Comparison of ENCODE assay signal across 18 cellular contexts in genomic region chr10:132655735-132656134, GRCh38.
"Had no signal": no experiment of that assay in that cellular context is flagged by ENCODE, and none has a peak within 500 bp of the region (broad histone marks: within the 10 kb centered on the region; RNA-seq: fewer than 3 reads in every experiment).

No MANE protein-coding gene starts in this region.

- H3K9me3 ChIP-seq: esophagus muscularis mucosa, gastrocnemius medialis, left ventricle myocardium inferior, neutrophil, thoracic aorta had no signal

- H3K27me3 Mint-ChIP-seq: effector memory CD8-positive, alpha-beta T cell; naive thymus-derived CD4-positive, alpha-beta T cell; stimulated activated naive B cell treated with anti-CD40 and anti-IgM and Interleukin-4, amounts not matched to agents 10 μg/mL and 1 μg/mL and 100 μg/mL, for 72 hours; stimulated activated naive CD8-positive, alpha-beta T cell treated with anti-CD3 and anti-CD28 coated beads, Interleukin-15, amount 100 ng/mL, for 72 hours had no signal

- H3K27me3 ChIP-seq: esophagus muscularis mucosa, gastrocnemius medialis, neutrophil had no signal

- H3K27ac ChIP-seq: epithelial cell of prostate, gastrocnemius medialis, left ventricle myocardium inferior, neutrophil, thoracic aorta had no signal

- H3K4me1 ChIP-seq: gastrocnemius medialis had no signal

- H3K9me3 Mint-ChIP-seq: effector memory CD8-positive, alpha-beta T cell; immature natural killer cell; naive thymus-derived CD4-positive, alpha-beta T cell; nephron progenitor cell; stimulated activated naive B cell treated with anti-CD40 and anti-IgM and Interleukin-4, amounts not matched to agents 10 μg/mL and 1 μg/mL and 100 μg/mL, for 72 hours; stimulated activated naive CD8-positive, alpha-beta T cell treated with anti-CD3 and anti-CD28 coated beads, Interleukin-15, amount 100 ng/mL, for 72 hours had no signal

- H3K27ac Mint-ChIP-seq: effector memory CD8-positive, alpha-beta T cell; immature natural killer cell; naive thymus-derived CD4-positive, alpha-beta T cell; nephron progenitor cell; stimulated activated naive B cell treated with anti-CD40 and anti-IgM and Interleukin-4, amounts not matched to agents 10 μg/mL and 1 μg/mL and 100 μg/mL, for 72 hours had no signal

- DNase-seq: effector memory CD8-positive, alpha-beta T cell; gastrocnemius medialis; immature natural killer cell; left ventricle myocardium inferior; mesendoderm; naive thymus-derived CD4-positive, alpha-beta T cell; nephron progenitor cell; right cardiac atrium; stimulated activated CD4-positive, alpha-beta T cell treated with anti-CD3 and anti-CD28 coated beads, Interleukin-2, amount 100 ng/mL, for 24 hours; stimulated activated CD4-positive, alpha-beta T cell treated with anti-CD3 and anti-CD28 coated beads, Interleukin-4, amount 100 ng/mL, for 4 hours; stimulated activated naive B cell treated with anti-CD40 and anti-IgM and Interleukin-4, amounts not matched to agents 10 μg/mL and 1 μg/mL and 100 μg/mL, for 72 hours; stimulated activated naive CD8-positive, alpha-beta T cell treated with anti-CD3 and anti-CD28 coated beads, Interleukin-15, amount 100 ng/mL, for 72 hours; trophoblast cell had no signal

- H3K4me3 Mint-ChIP-seq: effector memory CD8-positive, alpha-beta T cell; immature natural killer cell; naive thymus-derived CD4-positive, alpha-beta T cell; nephron progenitor cell; stimulated activated naive B cell treated with anti-CD40 and anti-IgM and Interleukin-4, amounts not matched to agents 10 μg/mL and 1 μg/mL and 100 μg/mL, for 72 hours; stimulated activated naive CD8-positive, alpha-beta T cell treated with anti-CD3 and anti-CD28 coated beads, Interleukin-15, amount 100 ng/mL, for 72 hours had no signal

- H3K4me1 Mint-ChIP-seq: nephron progenitor cell had no signal

- ATAC-seq: effector memory CD8-positive, alpha-beta T cell; naive thymus-derived CD4-positive, alpha-beta T cell; stimulated activated naive B cell treated with anti-CD40 and anti-IgM and Interleukin-4, amounts not matched to agents 10 μg/mL and 1 μg/mL and 100 μg/mL, for 72 hours; stimulated activated naive CD8-positive, alpha-beta T cell treated with anti-CD3 and anti-CD28 coated beads, Interleukin-15, amount 100 ng/mL, for 72 hours had no signal

- H3K4me3 ChIP-seq: esophagus muscularis mucosa, gastrocnemius medialis, left ventricle myocardium inferior, lung, thoracic aorta had no signal
